ENCODE assay signal across 15 cellular contexts in genomic region chr12:111984820-111985219, GRCh38. TPM values are rescaled to one million over a fixed set of nuclear protein-coding genes. Genes with fewer than 3 reads are reported as not detected.
DNase-seq lines count a peak whose midpoint lies in the region; ATAC-seq, FAIRE-seq and TF ChIP-seq lines count a peak whose summit lies in the region.
"Had no signal": no experiment of that assay in that cellular context is flagged by ENCODE, and none has a peak within 500 bp of the region (broad histone marks: within the 10 kb centered on the region; RNA-seq: fewer than 3 reads in every experiment).

No MANE protein-coding gene starts in this region.

- H3K4me3 Mint-ChIP-seq in central memory CD8-positive, alpha-beta T cell, result no peak overlapping the region
- H3K4me3 Mint-ChIP-seq: CD14-positive monocyte; CD8-positive, alpha-beta T cell; IgD-negative memory B cell had no signal

- no peaks in the 10 kb centered on the region for H3K27me3 Mint-ChIP-seq in central memory CD8-positive, alpha-beta T cell

- H3K4me3 ChIP-seq in small intestine (ENCODE audit: low read depth in 1 of 2, low read length in 2 of 2), result no peak overlapping the region
- no peak overlapping the region for H3K4me3 ChIP-seq in left lung
- H3K4me3 ChIP-seq: GM23248 had no signal

- no peak for TF ChIP-seq POLR2A in H54 (IDR thresholded peaks at IDR 0.05; ENCODE audit: low read depth, low read length)

- H3K9me3 ChIP-seq in small intestine (ENCODE audit: control insufficient read depth, low read depth) (no peaks in the 10 kb centered on the region), left lung (no peaks in the 10 kb centered on the region)

- peaks cover 5% of the 10 kb centered on the region for H3K36me3 Mint-ChIP-seq in central memory CD8-positive, alpha-beta T cell (ENCODE audit: insufficient read depth)

- H3K27ac ChIP-seq in small intestine (ENCODE audit: low read depth in 1 of 2, low read length in 1 of 2) (no peak overlapping the region), left lung (no peak overlapping the region)
- H3K27ac ChIP-seq: GM23248 had no signal

- FAIRE-seq in D721Med (lab: Jason Lieb, UNC) (peak; percentile 61), H54 (lab: Jason Lieb, UNC) (peak; percentile 80), small intestine (lab: Jason Lieb, UNC) (peak; percentile 72)
- FAIRE-seq: GM19239 had no signal

- no peaks in the 10 kb centered on the region for H3K4me1 ChIP-seq in small intestine (ENCODE audit: control insufficient read depth in 2 of 2, insufficient read depth in 1 of 2, low read depth in 1 of 2, low read length in 1 of 2)
- no peaks in the 10 kb centered on the region for H3K4me1 ChIP-seq in left lung

- intact Hi-C loops in left lung (cut with DNase I), result no loop called here

- H3K9me3 Mint-ChIP-seq in central memory CD8-positive, alpha-beta T cell, result no peaks in the 10 kb centered on the region
- H3K9me3 Mint-ChIP-seq: CD14-positive monocyte; CD8-positive, alpha-beta T cell had no signal

- H3K4me1 Mint-ChIP-seq in central memory CD8-positive, alpha-beta T cell, result peaks cover 27% of the 10 kb centered on the region
- H3K4me1 Mint-ChIP-seq: CD14-positive monocyte had no signal

- H3K36me3 ChIP-seq in small intestine (ENCODE audit: control insufficient read depth in 2 of 2, insufficient read depth in 2 of 2, low read length in 2 of 2), result no peaks in the 10 kb centered on the region
- no peaks in the 10 kb centered on the region for H3K36me3 ChIP-seq in left lung

- DNase-seq in D721Med (ENCODE audit: insufficient read length, low spot score) (no peak), H54 (ENCODE audit: insufficient read length, low spot score) (no peak), small intestine (no peak), superior temporal gyrus (ENCODE audit: extremely low spot score) (no peak), left lung (no peak)
- DNase-seq in central memory CD8-positive, alpha-beta T cell (ENCODE audit: low spot score in 2 of 2), result no peak
- DNase-seq: CD8-positive, alpha-beta T cell; COR-L47; DND-41; GF-D8; GM23248; H7 had no signal

- H3K27ac Mint-ChIP-seq in central memory CD8-positive, alpha-beta T cell (ENCODE audit: low read depth), result peak overlapping the region; percentile 16
- H3K27ac Mint-ChIP-seq: IgD-negative memory B cell had no signal

- ATAC-seq in central memory CD8-positive, alpha-beta T cell (replicated peaks; ENCODE audit: extremely low read depth, poor library complexity, severe bottlenecking), result no peak
- ATAC-seq in left lung, result no peak
- ATAC-seq: CD8-positive, alpha-beta T cell had no signal

- WGBS in small intestine, 3 donors, result 56 to 86% (median 82%) methylated on average over 2 of the region's 2 CpGs

- H3K27me3 ChIP-seq in small intestine (ENCODE audit: control insufficient read depth in 2 of 2, insufficient read depth in 2 of 2, low read length in 2 of 2) (no peaks in the 10 kb centered on the region), left lung (no peaks in the 10 kb centered on the region)

- TF ChIP-seq CTCF in D721Med (IDR thresholded peaks at IDR 0.05; ENCODE audit: insufficient read depth, missing control alignments) (no peak), left lung (IDR thresholded peaks at IDR 0.05) (no peak)

RNA-seq across cellular contexts. Expression of gene TMEM116, which starts 28.1 kb away (rescaled TPM):
- 10 to 100 TPM in 1 of 3 donors, 1 to 10 TPM in 2; 6.7 to 14.1 (median 8.1) TPM for polyA plus RNA-seq in small intestine
- 10 to 100 TPM; 19.8 to 24.6 TPM for total RNA-seq in left lung

RNA-seq across cellular contexts. Expression of gene ERP29, which starts 28.4 kb away (rescaled TPM):
- polyA plus RNA-seq in small intestine, result 100 to 1,000 TPM in 2 of 3 donors, 10 to 100 TPM in 1; 64.9 to 213 (median 113) TPM
- 100 to 1,000 TPM; 134 to 152 TPM for total RNA-seq in left lung
